Comparison of ENCODE assay signal across 1 cellular context in the genomic region with DNA sequence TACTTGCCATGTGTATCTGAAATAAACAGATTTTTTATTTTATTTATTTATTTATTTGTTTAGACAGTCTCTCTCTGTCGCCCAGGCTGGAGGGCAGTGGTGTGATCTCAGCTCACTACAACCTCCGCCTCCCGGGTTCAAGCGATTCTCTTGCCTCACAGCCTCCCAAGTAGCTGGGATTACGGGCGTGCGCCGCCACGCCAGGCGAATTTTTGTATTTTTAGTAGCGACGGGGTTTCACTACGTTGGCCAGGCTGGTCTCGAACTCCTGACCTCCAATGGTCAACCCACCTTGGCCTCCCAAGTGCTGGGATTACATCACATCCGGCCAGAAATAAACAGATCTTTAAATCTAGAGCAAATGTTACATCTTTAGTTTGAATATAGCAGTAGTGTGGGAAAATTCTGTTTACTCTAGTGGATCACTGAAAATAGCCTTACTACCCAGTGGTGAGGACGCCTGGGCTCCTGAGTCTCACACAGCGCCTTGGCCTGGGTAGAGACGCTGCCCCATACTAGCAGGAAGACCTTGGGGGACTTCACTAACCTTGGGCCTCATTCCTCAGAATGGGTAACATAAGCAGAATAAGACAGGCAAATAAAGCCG.
A peak's percentile ranks its signal among the peaks of the same experiment; 100 is the strongest.
TF ChIP-seq lines count a peak whose summit lies in the region.

No MANE protein-coding gene starts in this region.

TF ChIP-seq in HEK293, 187 proteins besides CTCF, POLR2A, EP300 and RAD21 (continued from another document):
- TF ChIP-seq KLF17 (tag by site-specific recombination; IDR thresholded peaks at IDR 0.05) (no peak), GLI4 (tag by site-specific recombination; IDR thresholded peaks at IDR 0.05) (no peak), PBX3 (CRISPR knock-in tag; IDR thresholded peaks at IDR 0.05) (no peak), GLIS2 (tag by site-specific recombination; IDR thresholded peaks at IDR 0.05) (no peak; the same call in 1 of the 2 replicates), MZF1 (tag by site-specific recombination; IDR thresholded peaks at IDR 0.05; ENCODE audit: borderline replicate concordance) (no peak), TRIM28 (IDR thresholded peaks at IDR 0.05; ENCODE audit: borderline replicate concordance, low read length) (no peak), ZNF121 (tag by site-specific recombination; IDR thresholded peaks at IDR 0.05) (peak; percentile 92), BCL11B (tag by site-specific recombination; IDR thresholded peaks at IDR 0.05; ENCODE audit: low read depth) (0 out of 2 replicates have a peak, but pooled peaks have one; percentile 63), ZNF302 (tag by site-specific recombination; IDR thresholded peaks at IDR 0.05; ENCODE audit: low read depth) (no peak), ZNF600 (tag by site-specific recombination; IDR thresholded peaks at IDR 0.05) (no peak), ZNF692 (tag by site-specific recombination; IDR thresholded peaks at IDR 0.05) (no peak), HOXC10 (CRISPR knock-in tag; IDR thresholded peaks at IDR 0.05) (no peak), HOXA7 (CRISPR knock-in tag; IDR thresholded peaks at IDR 0.05; ENCODE audit: borderline replicate concordance) (no peak), PRDM1 (tag by site-specific recombination; IDR thresholded peaks at IDR 0.05) (no peak), ZNF639 (tag by site-specific recombination; IDR thresholded peaks at IDR 0.05) (peak; percentile 52), ZNF792 (tag by site-specific recombination; IDR thresholded peaks at IDR 0.05) (no peak), MEIS1 (CRISPR knock-in tag; IDR thresholded peaks at IDR 0.05; ENCODE audit: borderline replicate concordance) (no peak), ZNF18 (tag by site-specific recombination; IDR thresholded peaks at IDR 0.05) (peak; percentile 54), ZNF48 (tag by site-specific recombination; IDR thresholded peaks at IDR 0.05) (no peak), ZNF76 (tag by site-specific recombination; IDR thresholded peaks at IDR 0.05; ENCODE audit: borderline replicate concordance, low read depth) (0 out of 2 replicates have a peak, but pooled peaks have one; percentile 28), ZNF707 (tag by site-specific recombination; IDR thresholded peaks at IDR 0.05) (0 out of 2 replicates have a peak, but pooled peaks have one; percentile 4), ZEB2 (tag by site-specific recombination; IDR thresholded peaks at IDR 0.05) (no peak)
TF ChIP-seq in HEK293: peak in this region for 17.
